ENCODE assay signal across 10 cellular contexts in the genomic region with DNA sequence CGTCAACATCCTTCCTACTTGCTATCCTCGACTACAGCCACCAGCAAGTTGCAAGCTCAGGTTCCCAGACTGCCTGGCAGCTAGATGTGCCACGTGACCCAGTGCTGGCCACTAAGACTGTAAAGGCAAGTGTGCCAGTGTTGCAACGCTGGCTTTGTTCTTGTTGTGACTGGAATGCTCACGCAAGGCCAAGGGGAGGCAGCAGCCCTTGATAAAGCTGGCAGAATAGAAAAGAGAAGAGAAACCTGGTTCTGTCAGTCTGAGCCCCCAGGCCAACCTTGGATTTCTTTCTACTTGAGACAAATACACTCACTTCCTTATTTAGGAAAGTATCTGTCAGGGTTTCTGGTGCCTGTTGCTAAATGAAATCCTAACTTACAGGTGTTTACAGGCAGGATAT.
A peak's percentile ranks its signal among the peaks of the same experiment; 100 is the strongest.
DNase-seq lines count a peak whose midpoint lies in the region; ATAC-seq, FAIRE-seq and TF ChIP-seq lines count a peak whose summit lies in the region.
"Had no signal": no experiment of that assay in that cellular context is flagged by ENCODE, and none has a peak within 500 bp of the region (broad histone marks: within the 10 kb centered on the region; RNA-seq: fewer than 3 reads in every experiment).

No MANE protein-coding gene starts in this region.

- no peaks in the 10 kb centered on the region for H3K9me3 ChIP-seq in A549
- H3K9me3 ChIP-seq in MG63: no peaks in the 10 kb centered on the region
- H3K9me3 ChIP-seq in lung (ENCODE audit: control insufficient read depth in 2 of 2, insufficient read depth in 1 of 2, low read length in 1 of 2): no peaks in the 10 kb centered on the region

- H3K27ac ChIP-seq in A549 (no peak overlapping the region), lung (ENCODE audit: low read depth in 1 of 2, low read length in 1 of 2) (peak overlapping the region in 1 of 2 donors; percentile 89)

- H3K9me3 Mint-ChIP-seq in progenitor cell of endocrine pancreas (ENCODE audit: low read depth): no peaks in the 10 kb centered on the region
- H3K9me3 Mint-ChIP-seq in activated CD4-positive, alpha-beta memory T cell treated with anti-CD3 and anti-CD28 coated beads, Interleukin-2, amount 10 ng/mL, durations not matched to agents 7 days and 5 days: no peaks in the 10 kb centered on the region

- DNase-seq in A549 (ENCODE audit: low read depth in 1 of 2, low spot score in 1 of 2) (peak in 1 of 2 experiments; percentile 11), MG63 (peak; percentile 45), bronchial epithelial cell (ENCODE audit: low read depth) (peak; percentile 76), lung (ENCODE audit: low spot score) (peak; percentile 62), progenitor cell of endocrine pancreas (ENCODE audit: low spot score, unreplicated experiment) (no peak), NCI-H226 (no peak), activated gamma-delta T cell (lab: John Stamatoyannopoulos, UW) (no peak)
- DNase-seq in activated CD4-positive, alpha-beta memory T cell treated with anti-CD3 and anti-CD28 coated beads, Interleukin-2, amount 10 ng/mL, durations not matched to agents 7 days and 5 days: no peak
- DNase-seq: activated CD4-positive, alpha-beta T cell treated with anti-CD3 and anti-CD28 coated beads for 48 hours; NCI-H1092 had no signal

- TF ChIP-seq EP300 in A549 (IDR thresholded peaks at IDR 0.05): no peak

- no peaks in the 10 kb centered on the region for H3K4me1 Mint-ChIP-seq in progenitor cell of endocrine pancreas (ENCODE audit: low read depth)
- no peaks in the 10 kb centered on the region for H3K4me1 Mint-ChIP-seq in activated CD4-positive, alpha-beta memory T cell treated with anti-CD3 and anti-CD28 coated beads, Interleukin-2, amount 10 ng/mL, durations not matched to agents 7 days and 5 days

- no peak overlapping the region for H3K4me3 ChIP-seq in A549
- no peak overlapping the region for H3K4me3 ChIP-seq in MG63
- no peak overlapping the region for H3K4me3 ChIP-seq in bronchial epithelial cell (ENCODE audit: low read depth, low read length)
- no peak overlapping the region for H3K4me3 ChIP-seq in lung

- H3K4me2 ChIP-seq in A549: no peak overlapping the region

- peaks cover 8% of the 10 kb centered on the region for H3K36me3 Mint-ChIP-seq in progenitor cell of endocrine pancreas (ENCODE audit: insufficient read depth)
- H3K36me3 Mint-ChIP-seq in activated CD4-positive, alpha-beta memory T cell treated with anti-CD3 and anti-CD28 coated beads, Interleukin-2, amount 10 ng/mL, durations not matched to agents 7 days and 5 days (ENCODE audit: low read depth): no peaks in the 10 kb centered on the region

- TF ChIP-seq CTCF in A549 (IDR thresholded peaks at IDR 0.05) (no peak), bronchial epithelial cell (IDR thresholded peaks at IDR 0.05; ENCODE audit: insufficient read depth, low read length, severe bottlenecking) (no peak), lung (IDR thresholded peaks at IDR 0.05; ENCODE audit: control extremely low read depth, extremely low read depth) (no peak), progenitor cell of endocrine pancreas (IDR thresholded peaks at IDR 0.05; ENCODE audit: unreplicated experiment) (no peak)

- 68% methylated on average over 5 of the region's 5 CpGs for WGBS in A549 (ENCODE audit: missing lambda C conversion rate)
- WGBS in lung, 2 donors: 61 to 68% methylated on average over 5 of the region's 5 CpGs

- CTCF ChIA-PET in A549 (lab: Yijun Ruan, JAX): interaction anchor here (1.0 to 3.1 kb wide), 3 partner anchors 9 to 1540 kb away, joined by 3 to 16 read pairs (median 5); no protein-coding TSS in a partner anchor
- CTCF ChIA-PET in activated CD4-positive, alpha-beta memory T cell treated with anti-CD3 and anti-CD28 coated beads, Interleukin-2, amount 10 ng/mL, durations not matched to agents 7 days and 5 days (lab: Charles Lee): no interaction called here

- H3K4me3 Mint-ChIP-seq in progenitor cell of endocrine pancreas (ENCODE audit: low read depth): no peak overlapping the region
- no peak overlapping the region for H3K4me3 Mint-ChIP-seq in activated CD4-positive, alpha-beta memory T cell treated with anti-CD3 and anti-CD28 coated beads, Interleukin-2, amount 10 ng/mL, durations not matched to agents 7 days and 5 days

- POLR2A ChIA-PET in A549 (lab: Yijun Ruan, JAX): no interaction called here
- POLR2A ChIA-PET in activated CD4-positive, alpha-beta memory T cell treated with anti-CD3 and anti-CD28 coated beads, Interleukin-2, amount 10 ng/mL, durations not matched to agents 7 days and 5 days (lab: Charles Lee): interaction anchor here (1.1 kb wide), 1 partner anchor 130 kb away, joined by 3 read pairs; no protein-coding TSS in a partner anchor

- ATAC-seq in A549: peak in 1 of 2 experiments; percentile 44; a peak in 2 of 6 replicates
- no peak for ATAC-seq in lung (ENCODE audit: insufficient read depth, low FRiP score)

- no peak overlapping the region for H3K27ac Mint-ChIP-seq in progenitor cell of endocrine pancreas
- no peak overlapping the region for H3K27ac Mint-ChIP-seq in activated CD4-positive, alpha-beta memory T cell treated with anti-CD3 and anti-CD28 coated beads, Interleukin-2, amount 10 ng/mL, durations not matched to agents 7 days and 5 days

- no peak for TF ChIP-seq RAD21 in A549 (conservative IDR thresholded peaks at IDR 0.05 in 1 of 2, IDR thresholded peaks at IDR 0.05 in 1 of 2)

- H3K4me1 ChIP-seq in A549 (no peaks in the 10 kb centered on the region), lung (ENCODE audit: control insufficient read depth in 2 of 2, insufficient read depth in 2 of 2, low read length in 2 of 2) (peaks cover 14 to 21% of the 10 kb centered on the region in 2 donors)

- FAIRE-seq in A549 (lab: Jason Lieb, UNC) (no peak), bronchial epithelial cell (lab: Jason Lieb, UNC) (peak; percentile 89)

- TF ChIP-seq POLR2A in A549 (IDR thresholded peaks at IDR 0.05; ENCODE audit: low read length): no peak

- H3K27me3 ChIP-seq in MG63 (no peaks in the 10 kb centered on the region), bronchial epithelial cell (ENCODE audit: control insufficient read depth, insufficient read depth, low read length) (no peaks in the 10 kb centered on the region), lung (ENCODE audit: control insufficient read depth, insufficient read depth) (no peaks in the 10 kb centered on the region)

- H3K36me3 ChIP-seq in MG63: no peaks in the 10 kb centered on the region
- no peaks in the 10 kb centered on the region for H3K36me3 ChIP-seq in bronchial epithelial cell (ENCODE audit: control insufficient read depth, insufficient read depth, low read length)
- peaks cover 0 to 3% of the 10 kb centered on the region in 2 donors for H3K36me3 ChIP-seq in lung (ENCODE audit: control insufficient read depth in 2 of 2, insufficient read depth in 2 of 2, low read length in 2 of 2)

- H3K27me3 Mint-ChIP-seq in progenitor cell of endocrine pancreas: no peaks in the 10 kb centered on the region
- H3K27me3 Mint-ChIP-seq in activated CD4-positive, alpha-beta memory T cell treated with anti-CD3 and anti-CD28 coated beads, Interleukin-2, amount 10 ng/mL, durations not matched to agents 7 days and 5 days: no peaks in the 10 kb centered on the region

TF ChIP-seq in A549, 52 proteins besides CTCF, POLR2A, EP300 and RAD21:
- TF ChIP-seq, protein P1, sequence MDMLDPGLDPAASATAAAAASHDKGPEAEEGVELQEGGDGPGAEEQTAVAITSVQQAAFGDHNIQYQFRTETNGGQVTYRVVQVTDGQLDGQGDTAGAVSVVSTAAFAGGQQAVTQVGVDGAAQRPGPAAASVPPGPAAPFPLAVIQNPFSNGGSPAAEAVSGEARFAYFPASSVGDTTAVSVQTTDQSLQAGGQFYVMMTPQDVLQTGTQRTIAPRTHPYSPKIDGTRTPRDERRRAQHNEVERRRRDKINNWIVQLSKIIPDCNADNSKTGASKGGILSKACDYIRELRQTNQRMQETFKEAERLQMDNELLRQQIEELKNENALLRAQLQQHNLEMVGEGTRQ (IDR thresholded peaks at IDR 0.05): peak; percentile 42; the same call in 1 of the 2 replicates
- TF ChIP-seq NPAS2 (CRISPR knock-in tag; IDR thresholded peaks at IDR 0.05; ENCODE audit: borderline replicate concordance): no peak

Comparison
In these comparisons a context has a peak if more than half of its experiments do, and no peak if none do; other contexts are left out.
1. DNase-seq: peak in MG63 (single experiment), bronchial epithelial cell (single experiment) and lung (single experiment); none in progenitor cell of endocrine pancreas (single experiment), NCI-H226 (single experiment), activated gamma-delta T cell (single experiment) and activated CD4-positive, alpha-beta memory T cell treated with anti-CD3 and anti-CD28 coated beads, Interleukin-2, amount 10 ng/mL, durations not matched to agents 7 days and 5 days (single experiment).